In genomic region chr2:195656859-195657633, GRCh38 we compare ENCODE assay signal across 1 cellular context.
A peak's percentile ranks its signal among the peaks of the same experiment; 100 is the strongest.
TF ChIP-seq lines count a peak whose summit lies in the region.

Gene SLC39A10, plus strand, starts transcription at chr2:195657226. Its CDS starts 22,817 bp downstream, at chr2:195680043.

TF ChIP-seq in HepG2, 621 proteins besides CTCF, POLR2A, EP300 and RAD21 (continued from another document and continues in another):
- TF ChIP-seq ZNF709 (CRISPR knock-in tag; IDR thresholded peaks at IDR 0.05) (no peak; the same call in none of the 2 replicates), ARID3A (IDR thresholded peaks at IDR 0.05; ENCODE audit: low read depth, low read length) (no peak), NR2F2 (IDR thresholded peaks at IDR 0.05; ENCODE audit: borderline replicate concordance, low read depth) (no peak), TAF15 (IDR thresholded peaks at IDR 0.05; ENCODE audit: low read depth, low read length, poor library complexity, severe bottlenecking) (peak; percentile 55), RCOR2 (CRISPR knock-in tag; IDR thresholded peaks at IDR 0.05) (no peak), ZFP36 (IDR thresholded peaks at IDR 0.05; ENCODE audit: borderline replicate concordance, low read depth, low read length, partially characterized antibody) (no peak), REXO4 (CRISPR knock-in tag; IDR thresholded peaks at IDR 0.05; ENCODE audit: borderline replicate concordance) (peak; percentile 88; the same call in 1 of the 2 replicates), ZNF639 (CRISPR knock-in tag; conservative IDR thresholded peaks at IDR 0.05) (peak; percentile 84; the same call in 1 of the 2 replicates), ZNF614 (CRISPR knock-in tag; IDR thresholded peaks at IDR 0.05; ENCODE audit: borderline replicate concordance) (peak; percentile 18; the same call in 1 of the 2 replicates), ZNF274 (CRISPR knock-in tag; IDR thresholded peaks at IDR 0.05) (no peak; the same call in none of the 2 replicates), ZNF549 (CRISPR knock-in tag; IDR thresholded peaks at IDR 0.05) (no peak), THRA (CRISPR knock-in tag; IDR thresholded peaks at IDR 0.05; ENCODE audit: borderline replicate concordance) (peak; percentile 57; the same call in 1 of the 2 replicates), HOXA3 (CRISPR knock-in tag; IDR thresholded peaks at IDR 0.05) (peak; percentile 13; the same call in 1 of the 2 replicates), ZNF383 (CRISPR knock-in tag; IDR thresholded peaks at IDR 0.05; ENCODE audit: borderline replicate concordance) (no peak), THAP8 (CRISPR knock-in tag; IDR thresholded peaks at IDR 0.05; ENCODE audit: borderline replicate concordance) (no peak), DNMT1 (CRISPR knock-in tag; IDR thresholded peaks at IDR 0.05) (no peak), NFKB2 (CRISPR knock-in tag; IDR thresholded peaks at IDR 0.05; ENCODE audit: borderline replicate concordance) (peak; percentile 50; the same call in 1 of the 2 replicates), CENPBD1 (CRISPR knock-in tag; IDR thresholded peaks at IDR 0.05; ENCODE audit: borderline replicate concordance, low read depth) (no peak), PRMT3 (CRISPR knock-in tag; IDR thresholded peaks at IDR 0.05; ENCODE audit: borderline replicate concordance, low read depth) (no peak), SAP130 (CRISPR knock-in tag; IDR thresholded peaks at IDR 0.05; ENCODE audit: low read depth) (peak; percentile 58), ZNF3 (CRISPR knock-in tag; IDR thresholded peaks at IDR 0.05) (no peak), ZBTB7A (CRISPR knock-in tag; IDR thresholded peaks at IDR 0.05) (peak; percentile 48; the same call in 1 of the 2 replicates), ELF4 (CRISPR knock-in tag; IDR thresholded peaks at IDR 0.05; ENCODE audit: borderline replicate concordance) (no peak; the same call in 1 of the 2 replicates), HDAC2 (CRISPR knock-in tag; IDR thresholded peaks at IDR 0.05) (no peak), HMG20A (CRISPR knock-in tag; IDR thresholded peaks at IDR 0.05; ENCODE audit: borderline replicate concordance) (no peak), ZBTB39 (CRISPR knock-in tag; IDR thresholded peaks at IDR 0.05) (no peak), THAP9 (CRISPR knock-in tag; IDR thresholded peaks at IDR 0.05; ENCODE audit: borderline replicate concordance) (peak; percentile 80; the same call in 1 of the 2 replicates), CHCHD3 (CRISPR knock-in tag; IDR thresholded peaks at IDR 0.05) (no peak), KLF15 (CRISPR knock-in tag; IDR thresholded peaks at IDR 0.05; ENCODE audit: borderline replicate concordance) (peak; percentile 19; the same call in 1 of the 2 replicates), ZFP90 (CRISPR knock-in tag; IDR thresholded peaks at IDR 0.05; ENCODE audit: borderline replicate concordance) (no peak; the same call in none of the 2 replicates), ZBTB37 (CRISPR knock-in tag; IDR thresholded peaks at IDR 0.05) (no peak), ZNF431 (CRISPR knock-in tag; IDR thresholded peaks at IDR 0.05; ENCODE audit: borderline replicate concordance, low read depth) (peak; percentile 69; the same call in 1 of the 2 replicates), ZNF678 (CRISPR knock-in tag; IDR thresholded peaks at IDR 0.05) (no peak), ZNF674 (CRISPR knock-in tag; IDR thresholded peaks at IDR 0.05; ENCODE audit: low read depth) (peak; percentile 38), ETS1 (CRISPR knock-in tag; IDR thresholded peaks at IDR 0.05) (no peak), NRL (CRISPR knock-in tag; IDR thresholded peaks at IDR 0.05; ENCODE audit: borderline replicate concordance) (peak; percentile 7; the same call in 1 of the 2 replicates), ZNF430 (CRISPR knock-in tag; IDR thresholded peaks at IDR 0.05) (no peak), MLLT10 (CRISPR knock-in tag; IDR thresholded peaks at IDR 0.05) (no peak), ZBTB7B (CRISPR knock-in tag; IDR thresholded peaks at IDR 0.05) (0 out of 2 replicates have a peak, but pooled peaks have one; percentile 36), ATF4 (CRISPR knock-in tag; IDR thresholded peaks at IDR 0.05) (peak in 1 of 2 experiments; percentile 71; a peak in 1 of 4 replicates), ZNF598 (CRISPR knock-in tag; IDR thresholded peaks at IDR 0.05; ENCODE audit: borderline replicate concordance) (peak; percentile 95; the same call in 1 of the 2 replicates), KDM5A (IDR thresholded peaks at IDR 0.05; ENCODE audit: borderline replicate concordance, low read length) (no peak; the same call in 1 of the 2 replicates), DNMT3B (CRISPR knock-in tag; conservative IDR thresholded peaks at IDR 0.05) (peak; percentile 71), MEIS2 (CRISPR knock-in tag; IDR thresholded peaks at IDR 0.05) (peak; percentile 59), MTA1 (CRISPR knock-in tag; IDR thresholded peaks at IDR 0.05; ENCODE audit: borderline replicate concordance) (0 out of 2 replicates have a peak, but pooled peaks have one; percentile 18), ZFY (CRISPR knock-in tag; IDR thresholded peaks at IDR 0.05) (peak; percentile 12; the same call in 1 of the 2 replicates), BRD4 (CRISPR knock-in tag; IDR thresholded peaks at IDR 0.05) (no peak; the same call in 1 of the 2 replicates), ZNF44 (CRISPR knock-in tag; IDR thresholded peaks at IDR 0.05) (peak; percentile 94), ATF7-NPFF (CRISPR knock-in tag; IDR thresholded peaks at IDR 0.05; ENCODE audit: low read depth) (peak; percentile 43)
